In the genomic region with DNA sequence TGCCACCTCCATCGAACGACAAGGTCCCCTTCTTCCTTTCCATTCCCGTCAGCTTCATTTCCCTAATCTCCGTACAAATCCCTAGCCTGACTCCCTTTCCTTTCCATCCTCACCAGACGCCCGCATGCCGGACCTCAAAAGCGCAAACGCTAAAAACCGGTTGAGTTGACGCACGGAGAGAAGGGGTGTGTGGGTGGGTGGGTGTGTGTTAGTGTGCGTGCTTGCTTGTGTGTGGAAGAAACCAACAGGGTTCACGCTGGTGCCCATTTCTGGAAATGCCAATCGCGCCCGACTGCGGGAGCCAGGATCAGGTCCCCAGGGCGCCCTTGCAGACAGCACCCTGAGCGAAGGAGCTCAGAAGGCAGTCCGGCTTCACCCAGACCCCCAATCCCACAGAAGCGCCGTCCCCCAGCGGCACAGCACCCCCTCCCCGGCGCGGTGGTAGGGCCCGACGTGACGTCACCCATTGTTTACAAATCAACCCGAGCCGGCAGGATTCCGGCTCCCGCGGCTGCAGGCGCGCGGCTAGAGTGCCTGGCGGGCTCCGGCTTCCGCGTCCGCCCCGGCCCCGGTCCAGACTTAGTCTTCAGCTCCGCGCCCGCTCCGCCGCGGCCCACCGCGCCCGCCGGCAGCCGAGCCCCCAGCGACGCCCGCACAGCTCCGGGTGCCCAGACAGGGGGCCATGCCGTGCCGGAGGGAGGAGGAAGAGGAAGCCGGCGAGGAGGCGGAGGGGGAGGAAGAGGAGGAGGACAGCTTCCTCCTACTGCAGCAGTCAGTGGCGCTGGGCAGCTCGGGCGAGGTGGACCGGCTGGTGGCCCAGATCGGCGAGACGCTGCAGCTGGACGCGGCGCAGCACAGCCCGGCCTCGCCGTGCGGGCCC, we compare ENCODE assay signal across 8 cellular contexts. TPM values are rescaled to one million over a fixed set of nuclear protein-coding genes. Genes with fewer than 3 reads are reported as not detected.
DNase-seq lines count a peak whose midpoint lies in the region; ATAC-seq and TF ChIP-seq lines count a peak whose summit lies in the region.

A gene with protein sequence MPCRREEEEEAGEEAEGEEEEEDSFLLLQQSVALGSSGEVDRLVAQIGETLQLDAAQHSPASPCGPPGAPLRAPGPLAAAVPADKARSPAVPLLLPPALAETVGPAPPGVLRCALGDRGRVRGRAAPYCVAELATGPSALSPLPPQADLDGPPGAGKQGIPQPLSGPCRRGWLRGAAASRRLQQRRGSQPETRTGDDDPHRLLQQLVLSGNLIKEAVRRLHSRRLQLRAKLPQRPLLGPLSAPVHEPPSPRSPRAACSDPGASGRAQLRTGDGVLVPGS (plus strand): TSS at position 500 of the 880 bp plus-strand sequence. CDS start 183 bp downstream, at position 683.

- H3K4me1 ChIP-seq in OCI-LY3 (ENCODE audit: low read length) = no peaks in the 10 kb centered on the region
- peaks cover 17% of the 10 kb centered on the region for H3K4me1 ChIP-seq in mucosa of stomach (ENCODE audit: control insufficient read depth, insufficient read depth, low read length)

- DNase-seq in COR-L47 (lab: John Stamatoyannopoulos, UW) (peak; percentile 46), HS-5 (ENCODE audit: low read depth) (peak; percentile 69), activated T-cell treated with anti-CD3 and anti-CD28 coated beads for 4 hours (peak; percentile 88), epithelial cell of proximal tubule (ENCODE audit: low read depth) (no peak)
- peak; percentile 76 to 80 for DNase-seq in stimulated activated CD8-positive, alpha-beta memory T cell treated with anti-CD3 and anti-CD28 coated beads, Interleukin-4, amount 100 ng/mL, for 4 hours (ENCODE audit: low read depth in 2 of 2, low spot score in 1 of 2)

- H3K4me3 ChIP-seq in OCI-LY3 (ENCODE audit: low read length) (peak within 1 kb of the TSS; percentile 87), epithelial cell of proximal tubule (ENCODE audit: low read depth, low read length) (peak within 1 kb of the TSS; percentile 77), mucosa of stomach (ENCODE audit: low read length) (peak within 1 kb of the TSS; percentile 71)

- no peak within 1 kb of the TSS for H3K27ac ChIP-seq in OCI-LY3 (ENCODE audit: low read length)

- TF ChIP-seq CTCF in OCI-LY3 (IDR thresholded peaks at IDR 0.05; ENCODE audit: low read depth, low read length) (no peak), epithelial cell of proximal tubule (conservative IDR thresholded peaks at IDR 0.05; ENCODE audit: low read depth, low read length) (no peak)

- H3K27me3 ChIP-seq in OCI-LY3 (ENCODE audit: low read depth, low read length) = no peaks in the 10 kb centered on the region
- no peaks in the 10 kb centered on the region for H3K27me3 ChIP-seq in mucosa of stomach (ENCODE audit: control insufficient read depth, insufficient read depth, low read length)

- H3K9me3 ChIP-seq in OCI-LY3 (ENCODE audit: insufficient read depth, low read length) = no peaks in the 10 kb centered on the region
- no peaks in the 10 kb centered on the region for H3K9me3 ChIP-seq in mucosa of stomach (ENCODE audit: control insufficient read depth, low read length)

- H3K36me3 ChIP-seq in OCI-LY3 (replicated peaks; ENCODE audit: low read depth, low read length) = no peaks in the 10 kb centered on the region
- no peaks in the 10 kb centered on the region for H3K36me3 ChIP-seq in mucosa of stomach (ENCODE audit: control insufficient read depth, insufficient read depth, low read length)

- peak within 1 kb of the TSS; percentile 73 for H3K9ac ChIP-seq in OCI-LY3 (ENCODE audit: low read length)
- peak within 1 kb of the TSS; percentile 89 for H3K9ac ChIP-seq in mucosa of stomach (ENCODE audit: low read length)

- peak; percentile 77 for ATAC-seq in GM19468 (IDR thresholded peaks at IDR 0.05; ENCODE audit: extremely low read depth, unreplicated experiment)

- no peaks in the 10 kb centered on the region for H3K79me2 ChIP-seq in OCI-LY3 (ENCODE audit: low read length)

- H2AFZ ChIP-seq in OCI-LY3 (ENCODE audit: low read depth, low read length) = peak within 1 kb of the TSS; percentile 69

- H3K4me2 ChIP-seq in OCI-LY3 (ENCODE audit: low read length) = peak within 1 kb of the TSS; percentile 93

- no peaks in the 10 kb centered on the region for H4K20me1 ChIP-seq in OCI-LY3 (ENCODE audit: insufficient read depth, low read length)

RNA-seq across cellular contexts. Expression of the gene that starts here (rescaled TPM):
- 1.1 and 1.2 TPM in 2 replicates for total RNA-seq in epithelial cell of proximal tubule
